Comparison of ENCODE assay signal across 19 cellular contexts in the genomic region with DNA sequence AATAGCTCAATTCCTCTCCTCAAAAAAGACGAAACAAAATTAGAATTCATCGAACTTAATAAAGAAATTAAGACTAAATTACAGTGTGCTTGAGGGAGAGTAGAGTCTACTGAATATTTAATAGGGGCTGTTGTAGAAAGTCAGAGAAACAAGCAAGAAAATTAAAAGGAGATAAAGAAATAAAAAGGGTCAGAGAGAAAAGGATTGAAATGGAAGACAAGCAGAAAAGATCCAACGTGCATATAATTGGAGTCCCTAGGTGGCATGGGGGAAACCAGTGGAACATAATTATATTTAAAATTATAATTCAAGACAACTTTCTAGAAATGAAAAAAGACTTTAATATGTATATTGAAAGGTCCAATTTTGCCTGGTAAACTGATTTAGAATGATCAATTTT.
A peak's percentile ranks its signal among the peaks of the same experiment; 100 is the strongest.
DNase-seq lines count a peak whose midpoint lies in the region; ATAC-seq and TF ChIP-seq lines count a peak whose summit lies in the region.
"Had no signal": no experiment of that assay in that cellular context is flagged by ENCODE, and none has a peak within 500 bp of the region (broad histone marks: within the 10 kb centered on the region; RNA-seq: fewer than 3 reads in every experiment).

No MANE protein-coding gene starts in this region.

- H3K4me1 ChIP-seq in HCT116 (ENCODE audit: control insufficient read depth in 1 of 2, insufficient read depth in 2 of 2, low read length in 2 of 2): no peaks in the 10 kb centered on the region
- no peaks in the 10 kb centered on the region for H3K4me1 ChIP-seq in A673 (ENCODE audit: insufficient read depth, low read length, poor library complexity, severe bottlenecking)

- H3K9me2 ChIP-seq in HCT116 (ENCODE audit: insufficient read depth): no peaks in the 10 kb centered on the region

- H3K27ac ChIP-seq in HCT116 (ENCODE audit: low read depth, low read length): no peak overlapping the region
- H3K27ac ChIP-seq in A673 (ENCODE audit: low read depth, low read length, poor library complexity, severe bottlenecking): no peak overlapping the region

- no peak overlapping the region for H3K4me3 ChIP-seq in HCT116 (replicated peaks in 1 of 2; ENCODE audit: low read depth in 1 of 2, low read length in 2 of 2)
- H3K4me3 ChIP-seq in A673 (ENCODE audit: low read depth, low read length, poor library complexity, severe bottlenecking): no peak overlapping the region

- in situ Hi-C loops in ACHN (cut with HindIII; ENCODE audit: low pct_ligation_motif_present, low pct_unique_long_range_greater_than_20kb, low sequenced_read_pairs): no loop called here

- CTCF ChIA-PET in HCT116 (lab: Charles Lee): interaction anchor here (1.2 to 1.3 kb wide), 2 partner anchors 15 to 16 kb away, joined by 3 to 4 read pairs; no protein-coding TSS in a partner anchor
- CTCF ChIA-PET in A673 (lab: Charles Lee): no interaction called here

- POLR2A ChIA-PET in HCT116 (lab: Charles Lee) (no interaction called here), A673 (lab: Charles Lee; ENCODE audit: low non-redundant PET) (no interaction called here)

- DNase-seq in ACHN (peak; percentile 8), HCT116 (ENCODE audit: low read depth, low spot score) (no peak), amniotic epithelial cell (ENCODE audit: low read depth) (peak; percentile 43), fibroblast of peridontal ligament (ENCODE audit: extremely low read depth) (peak; percentile 9), cortex of kidney (lab: John Stamatoyannopoulos, UW) (no peak), A673 (ENCODE audit: low spot score) (no peak), hepatic stellate cell (ENCODE audit: low spot score) (no peak)
- no peak for DNase-seq in activated CD4-positive, alpha-beta T cell treated with anti-CD3 and anti-CD28 coated beads, Interleukin-2, amount 50 U/mL, for 48 hours
- DNase-seq: CD4-positive, CD25-positive, alpha-beta regulatory T cell; DMS79 treated with DMSO at 0.1 percent for 48 hours; GOT3; HFFc6; Karpas-422; MM.1S; NCI-H1092 treated with DMSO at 0.1 percent for 48 hours; NCI-H1694 treated with DMSO at 0.1 percent for 48 hours; NCI-H774 had no signal

- peaks cover 0 to 13% of the 10 kb centered on the region in 2 experiments; a peak in 1 of 4 replicates for H3K36me3 ChIP-seq in HCT116 (ENCODE audit: control insufficient read depth in 1 of 2, insufficient read depth in 2 of 2, low read length in 2 of 2)
- H3K36me3 ChIP-seq in A673 (ENCODE audit: insufficient read depth, low read length, poor library complexity, severe bottlenecking): no peaks in the 10 kb centered on the region

- H3K9me3 ChIP-seq in HCT116 (ENCODE audit: control insufficient read depth in 1 of 2, insufficient read depth in 1 of 2, low read depth in 1 of 2, low read length in 2 of 2): no peaks in the 10 kb centered on the region; a peak in 1 of 4 replicates
- peaks cover 6% of the 10 kb centered on the region for H3K9me3 ChIP-seq in A673 (ENCODE audit: low read depth, low read length, poor library complexity, severe bottlenecking)

- H3K9ac ChIP-seq in HCT116 (ENCODE audit: low read length): no peak overlapping the region

- no peak overlapping the region for H3K4me2 ChIP-seq in HCT116 (ENCODE audit: low read length)

- ATAC-seq in HCT116: no peak
- ATAC-seq: Panc1, Right ventricle myocardium inferior had no signal

- TF ChIP-seq RAD21 in HCT116 (IDR thresholded peaks at IDR 0.05; ENCODE audit: low read depth): no peak

- TF ChIP-seq CTCF in HCT116 (IDR thresholded peaks at IDR 0.05 in 2 of 3, conservative IDR thresholded peaks at IDR 0.05 in 1 of 3; ENCODE audit: borderline replicate concordance in 1 of 3, insufficient read depth in 1 of 3, low read depth in 2 of 3, low read length in 2 of 3): no peak
- TF ChIP-seq CTCF in A673 (conservative IDR thresholded peaks at IDR 0.05; ENCODE audit: low read depth, low read length): no peak

- no peaks in the 10 kb centered on the region for H4K20me1 ChIP-seq in HCT116 (ENCODE audit: insufficient read depth)

- H3K79me2 ChIP-seq in HCT116 (ENCODE audit: insufficient read depth, low read length): no peaks in the 10 kb centered on the region

- no peak for TF ChIP-seq POLR2A in HCT116 (IDR thresholded peaks at IDR 0.05; ENCODE audit: borderline replicate concordance, extremely low read depth, insufficient read depth, insufficient read length)

- intact Hi-C loops in HCT116 (cut with micrococcal nuclease) (no loop called here), A673 (cut with micrococcal nuclease; ENCODE audit: unreplicated experiment) (no loop called here)

- BruUV-seq in HCT116 (replicated peaks; lab: Mats Ljungman, UMichigan) (no TSS peak), A673 (replicated peaks; lab: Mats Ljungman, UMichigan) (no TSS peak)

- RAD21 ChIA-PET in HCT116 (lab: Charles Lee; ENCODE audit: low non-redundant PET in 1 of 2, low total read pairs in 2 of 2, uncharacterized antibody in 2 of 2, unreplicated experiment in 2 of 2): no interaction called here

- H3K27me3 ChIP-seq in HCT116 (ENCODE audit: insufficient read depth, low read length) (no peaks in the 10 kb centered on the region), A673 (replicated peaks; ENCODE audit: insufficient read depth, low read depth, low read length, poor library complexity) (no peaks in the 10 kb centered on the region)

- H2AFZ ChIP-seq in HCT116 (ENCODE audit: low read depth, low read length, poor library complexity, severe bottlenecking): no peak overlapping the region

TF ChIP-seq in HCT116, 20 proteins besides CTCF, POLR2A, EP300 and RAD21:
- TF ChIP-seq, protein P1, sequence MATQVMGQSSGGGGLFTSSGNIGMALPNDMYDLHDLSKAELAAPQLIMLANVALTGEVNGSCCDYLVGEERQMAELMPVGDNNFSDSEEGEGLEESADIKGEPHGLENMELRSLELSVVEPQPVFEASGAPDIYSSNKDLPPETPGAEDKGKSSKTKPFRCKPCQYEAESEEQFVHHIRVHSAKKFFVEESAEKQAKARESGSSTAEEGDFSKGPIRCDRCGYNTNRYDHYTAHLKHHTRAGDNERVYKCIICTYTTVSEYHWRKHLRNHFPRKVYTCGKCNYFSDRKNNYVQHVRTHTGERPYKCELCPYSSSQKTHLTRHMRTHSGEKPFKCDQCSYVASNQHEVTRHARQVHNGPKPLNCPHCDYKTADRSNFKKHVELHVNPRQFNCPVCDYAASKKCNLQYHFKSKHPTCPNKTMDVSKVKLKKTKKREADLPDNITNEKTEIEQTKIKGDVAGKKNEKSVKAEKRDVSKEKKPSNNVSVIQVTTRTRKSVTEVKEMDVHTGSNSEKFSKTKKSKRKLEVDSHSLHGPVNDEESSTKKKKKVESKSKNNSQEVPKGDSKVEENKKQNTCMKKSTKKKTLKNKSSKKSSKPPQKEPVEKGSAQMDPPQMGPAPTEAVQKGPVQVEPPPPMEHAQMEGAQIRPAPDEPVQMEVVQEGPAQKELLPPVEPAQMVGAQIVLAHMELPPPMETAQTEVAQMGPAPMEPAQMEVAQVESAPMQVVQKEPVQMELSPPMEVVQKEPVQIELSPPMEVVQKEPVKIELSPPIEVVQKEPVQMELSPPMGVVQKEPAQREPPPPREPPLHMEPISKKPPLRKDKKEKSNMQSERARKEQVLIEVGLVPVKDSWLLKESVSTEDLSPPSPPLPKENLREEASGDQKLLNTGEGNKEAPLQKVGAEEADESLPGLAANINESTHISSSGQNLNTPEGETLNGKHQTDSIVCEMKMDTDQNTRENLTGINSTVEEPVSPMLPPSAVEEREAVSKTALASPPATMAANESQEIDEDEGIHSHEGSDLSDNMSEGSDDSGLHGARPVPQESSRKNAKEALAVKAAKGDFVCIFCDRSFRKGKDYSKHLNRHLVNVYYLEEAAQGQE (IDR thresholded peaks at IDR 0.05; ENCODE audit: low read depth): no peak
- peak; percentile 60; the same call in 1 of the 2 replicates for TF ChIP-seq CBX3 (IDR thresholded peaks at IDR 0.05; ENCODE audit: low read depth)
- TF ChIP-seq, protein P2, sequence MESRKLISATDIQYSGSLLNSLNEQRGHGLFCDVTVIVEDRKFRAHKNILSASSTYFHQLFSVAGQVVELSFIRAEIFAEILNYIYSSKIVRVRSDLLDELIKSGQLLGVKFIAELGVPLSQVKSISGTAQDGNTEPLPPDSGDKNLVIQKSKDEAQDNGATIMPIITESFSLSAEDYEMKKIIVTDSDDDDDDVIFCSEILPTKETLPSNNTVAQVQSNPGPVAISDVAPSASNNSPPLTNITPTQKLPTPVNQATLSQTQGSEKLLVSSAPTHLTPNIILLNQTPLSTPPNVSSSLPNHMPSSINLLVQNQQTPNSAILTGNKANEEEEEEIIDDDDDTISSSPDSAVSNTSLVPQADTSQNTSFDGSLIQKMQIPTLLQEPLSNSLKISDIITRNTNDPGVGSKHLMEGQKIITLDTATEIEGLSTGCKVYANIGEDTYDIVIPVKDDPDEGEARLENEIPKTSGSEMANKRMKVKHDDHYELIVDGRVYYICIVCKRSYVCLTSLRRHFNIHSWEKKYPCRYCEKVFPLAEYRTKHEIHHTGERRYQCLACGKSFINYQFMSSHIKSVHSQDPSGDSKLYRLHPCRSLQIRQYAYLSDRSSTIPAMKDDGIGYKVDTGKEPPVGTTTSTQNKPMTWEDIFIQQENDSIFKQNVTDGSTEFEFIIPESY (IDR thresholded peaks at IDR 0.05; ENCODE audit: extremely low read depth, insufficient replicate concordance, low read length): no peak
- no peak for TF ChIP-seq EZH2 (IDR thresholded peaks at IDR 0.05)
- TF ChIP-seq ZFX (IDR thresholded peaks at IDR 0.05): no peak
- no peak for TF ChIP-seq FOSL1 (IDR thresholded peaks at IDR 0.05; ENCODE audit: low read depth)
- TF ChIP-seq, protein P3, sequence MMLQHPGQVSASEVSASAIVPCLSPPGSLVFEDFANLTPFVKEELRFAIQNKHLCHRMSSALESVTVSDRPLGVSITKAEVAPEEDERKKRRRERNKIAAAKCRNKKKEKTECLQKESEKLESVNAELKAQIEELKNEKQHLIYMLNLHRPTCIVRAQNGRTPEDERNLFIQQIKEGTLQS (IDR thresholded peaks at IDR 0.05): no peak
- TF ChIP-seq, protein P4, sequence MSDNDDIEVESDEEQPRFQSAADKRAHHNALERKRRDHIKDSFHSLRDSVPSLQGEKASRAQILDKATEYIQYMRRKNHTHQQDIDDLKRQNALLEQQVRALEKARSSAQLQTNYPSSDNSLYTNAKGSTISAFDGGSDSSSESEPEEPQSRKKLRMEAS (IDR thresholded peaks at IDR 0.05): no peak

Comparison
In these comparisons a context has a peak if more than half of its experiments do, and no peak if none do; other contexts are left out.
1. DNase-seq: peak in ACHN (single experiment), amniotic epithelial cell (single experiment) and fibroblast of peridontal ligament (single experiment); none in HCT116 (single experiment), cortex of kidney (single experiment), A673 (single experiment), hepatic stellate cell (single experiment) and activated CD4-positive, alpha-beta T cell treated with anti-CD3 and anti-CD28 coated beads, Interleukin-2, amount 50 U/mL, for 48 hours (0 of 2).